ENCODE assay signal across 25 cellular contexts in genomic region chr14:71464840-71465239, GRCh38.
A peak's percentile ranks its signal among the peaks of the same experiment; 100 is the strongest.
DNase-seq lines count a peak whose midpoint lies in the region; ATAC-seq, FAIRE-seq and TF ChIP-seq lines count a peak whose summit lies in the region.
"Had no signal": no experiment of that assay in that cellular context is flagged by ENCODE, and none has a peak within 500 bp of the region (broad histone marks: within the 10 kb centered on the region; RNA-seq: fewer than 3 reads in every experiment).

No MANE protein-coding gene starts in this region.

- H3K36me3 Mint-ChIP-seq in HFFc6 (ENCODE audit: low read depth), result peaks cover 69% of the 10 kb centered on the region

- no peak overlapping the region for H3K4me2 ChIP-seq in K562 (ENCODE audit: insufficient read depth, low read length)
- H3K4me2 ChIP-seq: BLaER1 had no signal

- CTCF ChIA-PET in K562 (lab: Yijun Ruan, JAX; ENCODE audit: low intra/inter-chr PET ratio), result no interaction called here

- no peak overlapping the region for H3K4me3 Mint-ChIP-seq in HFFc6
- H3K4me3 Mint-ChIP-seq: CD14-positive monocyte; CD4-positive, alpha-beta memory T cell; CD4-positive, CD25-positive, alpha-beta regulatory T cell; CD8-positive, alpha-beta memory T cell had no signal

- H3K27me3 ChIP-seq in K562 (ENCODE audit: control insufficient read depth in 2 of 2, insufficient read depth in 2 of 2, low read length in 2 of 2) (no peaks in the 10 kb centered on the region), neutrophil (no peaks in the 10 kb centered on the region)
- H3K27me3 ChIP-seq: BE2C, BLaER1 had no signal

- H4K20me1 ChIP-seq in K562 (replicated peaks; ENCODE audit: control insufficient read depth, insufficient read depth, low read length), result no peaks in the 10 kb centered on the region
- H4K20me1 ChIP-seq: BLaER1 had no signal

- no peak for FAIRE-seq in K562 (lab: Jason Lieb, UNC)
- FAIRE-seq: A204.1, GM12878, GM12892, GM18507 had no signal

- H2AFZ ChIP-seq in K562 (ENCODE audit: low read depth, low read length), result no peak overlapping the region

- DNase-seq in HFFc6 (no peak), K562 (ENCODE audit: extremely low read depth in 1 of 4, low spot score in 3 of 4) (peak in 1 of 4 experiments; percentile 31), foreskin fibroblast (no peak)
- DNase-seq: 8988T; ACHN; BE2C; C1 segment of cervical spinal cord; CD4-positive, alpha-beta memory T cell; CD4-positive, CD25-positive, alpha-beta regulatory T cell; CD8-positive, alpha-beta memory T cell; COR-L47; DMS 273 treated with DMSO at 0.1 percent for 48 hours; DMS153; DMS53; DMS79; DND-41; GDM1 had no signal

- TF ChIP-seq RAD21 in K562 (CRISPR knock-in tag; conservative IDR thresholded peaks at IDR 0.05 in 1 of 2, IDR thresholded peaks at IDR 0.05 in 1 of 2), result no peak

- H3K79me2 ChIP-seq in K562 (ENCODE audit: control insufficient read depth, insufficient read depth, low read length), result no peaks in the 10 kb centered on the region

- H3K9me3 Mint-ChIP-seq in HFFc6, result peaks cover 17% of the 10 kb centered on the region

- H3K27me3 Mint-ChIP-seq in HFFc6 (ENCODE audit: insufficient read depth), result no peaks in the 10 kb centered on the region; the same call in 1 of the 2 replicates
- H3K27me3 Mint-ChIP-seq: CD4-positive, alpha-beta memory T cell; CD4-positive, CD25-positive, alpha-beta regulatory T cell; CD8-positive, alpha-beta memory T cell had no signal

- ATAC-seq in K562 (no peak), GM19328 (IDR thresholded peaks at IDR 0.05; ENCODE audit: unreplicated experiment) (no peak)
- ATAC-seq: GM12878 had no signal

- in situ Hi-C loops in K562 (cut with MboI), result no loop called here

- no peak overlapping the region for H3K9ac ChIP-seq in K562 (ENCODE audit: insufficient read depth in 1 of 2, low read depth in 2 of 2, low read length in 2 of 2)
- H3K9ac ChIP-seq: BLaER1 had no signal

- TF ChIP-seq EP300 in K562 (IDR thresholded peaks at IDR 0.05; ENCODE audit: low read length), result no peak

- no peak for TF ChIP-seq POLR2A in K562 (conservative IDR thresholded peaks at IDR 0.05)

- intact Hi-C loops in K562 (cut with micrococcal nuclease), result no loop called here

- BruUV-seq in K562 (replicated peaks; lab: Mats Ljungman, UMichigan), result no TSS peak

- no peaks in the 10 kb centered on the region for H3K36me3 ChIP-seq in K562 (ENCODE audit: control insufficient read depth, insufficient read depth, low read length)
- H3K36me3 ChIP-seq in neutrophil, result no peaks in the 10 kb centered on the region
- H3K36me3 ChIP-seq: BE2C had no signal

- peaks cover 0 to 14% of the 10 kb centered on the region in 2 experiments; a peak in 3 of 5 replicates for H3K4me1 ChIP-seq in K562 (replicated peaks in 1 of 2; ENCODE audit: control insufficient read depth in 2 of 2, insufficient read depth in 2 of 2, low read length in 2 of 2)
- H3K4me1 ChIP-seq in neutrophil (ENCODE audit: control insufficient read depth in 1 of 2, insufficient read depth in 1 of 2, low read depth in 1 of 2, low read length in 1 of 2), result no peaks in the 10 kb centered on the region
- H3K4me1 ChIP-seq: BLaER1 had no signal

- no peak overlapping the region for H3K4me3 ChIP-seq in K562
- H3K4me3 ChIP-seq in neutrophil (ENCODE audit: low read depth in 1 of 2, low read length in 1 of 2), result no peak overlapping the region
- H3K4me3 ChIP-seq in foreskin fibroblast (ENCODE audit: low read depth in 1 of 2, low read length in 2 of 2), result no peak overlapping the region
- H3K4me3 ChIP-seq: BLaER1, GM12878 had no signal

- 38% methylated on average over 4 of the region's 4 CpGs for WGBS in K562 (ENCODE audit: insufficient coverage, low coverage, missing lambda C conversion rate)

- TF ChIP-seq CTCF in HFFc6 (IDR thresholded peaks at IDR 0.05), result no peak
- TF ChIP-seq CTCF in K562 (IDR thresholded peaks at IDR 0.05 in 2 of 3, conservative IDR thresholded peaks at IDR 0.05 in 1 of 3; ENCODE audit: insufficient read depth in 2 of 3, low read depth in 1 of 3, low read length in 3 of 3), result no peak
- TF ChIP-seq CTCF in neutrophil (IDR thresholded peaks at IDR 0.05), result no peak
- no peak for TF ChIP-seq CTCF in foreskin fibroblast (IDR thresholded peaks at IDR 0.05; ENCODE audit: low read depth, low read length)

- POLR2A ChIA-PET in K562 (lab: Yijun Ruan, JAX), result interaction anchor here (0.7 kb wide), 1 partner anchor 52 kb away, joined by 3 read pairs; no protein-coding TSS in a partner anchor

- H3K27ac ChIP-seq in K562 (ENCODE audit: extremely low read depth, low read depth, low read length) (no peak overlapping the region), neutrophil (peak overlapping the region; percentile 18)
- H3K27ac ChIP-seq: BLaER1 had no signal

- H3K9me1 ChIP-seq in K562 (ENCODE audit: control insufficient read depth, insufficient read depth, low read length), result no peaks in the 10 kb centered on the region

- H3K9me3 ChIP-seq in K562 (replicated peaks; ENCODE audit: control insufficient read depth, insufficient read depth, low read depth, low read length), result no peaks in the 10 kb centered on the region
- H3K9me3 ChIP-seq in neutrophil, result no peaks in the 10 kb centered on the region
- H3K9me3 ChIP-seq: BE2C had no signal

- 0 out of 2 replicates have a peak overlapping the region, but pooled peaks have one; percentile 80 for H3K27ac Mint-ChIP-seq in HFFc6
- H3K27ac Mint-ChIP-seq: CD4-positive, alpha-beta memory T cell; CD4-positive, CD25-positive, alpha-beta regulatory T cell; CD8-positive, alpha-beta memory T cell had no signal

- H3K4me1 Mint-ChIP-seq in HFFc6 (ENCODE audit: low read depth), result peaks cover 59% of the 10 kb centered on the region

TF ChIP-seq in K562, 482 proteins besides CTCF, POLR2A, EP300 and RAD21 (continues in another document):
- no peak for TF ChIP-seq ZNF408 (CRISPR knock-in tag; IDR thresholded peaks at IDR 0.05; ENCODE audit: low read depth)
- no peak for TF ChIP-seq RNF2 (IDR thresholded peaks at IDR 0.05)
- TF ChIP-seq HSF4 (CRISPR knock-in tag; IDR thresholded peaks at IDR 0.05; ENCODE audit: borderline replicate concordance), result no peak
- no peak for TF ChIP-seq KAT2B (IDR thresholded peaks at IDR 0.05; ENCODE audit: low read depth, low read length)
- TF ChIP-seq, protein P1, sequence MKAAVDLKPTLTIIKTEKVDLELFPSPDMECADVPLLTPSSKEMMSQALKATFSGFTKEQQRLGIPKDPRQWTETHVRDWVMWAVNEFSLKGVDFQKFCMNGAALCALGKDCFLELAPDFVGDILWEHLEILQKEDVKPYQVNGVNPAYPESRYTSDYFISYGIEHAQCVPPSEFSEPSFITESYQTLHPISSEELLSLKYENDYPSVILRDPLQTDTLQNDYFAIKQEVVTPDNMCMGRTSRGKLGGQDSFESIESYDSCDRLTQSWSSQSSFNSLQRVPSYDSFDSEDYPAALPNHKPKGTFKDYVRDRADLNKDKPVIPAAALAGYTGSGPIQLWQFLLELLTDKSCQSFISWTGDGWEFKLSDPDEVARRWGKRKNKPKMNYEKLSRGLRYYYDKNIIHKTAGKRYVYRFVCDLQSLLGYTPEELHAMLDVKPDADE (conservative IDR thresholded peaks at IDR 0.05; ENCODE audit: control insufficient read depth, low read depth, low read length), result no peak
- TF ChIP-seq CBFA2T3 (IDR thresholded peaks at IDR 0.05), result peak; percentile 56
- no peak for TF ChIP-seq ZSCAN32 (CRISPR knock-in tag; IDR thresholded peaks at IDR 0.05)
- TF ChIP-seq, protein P2, sequence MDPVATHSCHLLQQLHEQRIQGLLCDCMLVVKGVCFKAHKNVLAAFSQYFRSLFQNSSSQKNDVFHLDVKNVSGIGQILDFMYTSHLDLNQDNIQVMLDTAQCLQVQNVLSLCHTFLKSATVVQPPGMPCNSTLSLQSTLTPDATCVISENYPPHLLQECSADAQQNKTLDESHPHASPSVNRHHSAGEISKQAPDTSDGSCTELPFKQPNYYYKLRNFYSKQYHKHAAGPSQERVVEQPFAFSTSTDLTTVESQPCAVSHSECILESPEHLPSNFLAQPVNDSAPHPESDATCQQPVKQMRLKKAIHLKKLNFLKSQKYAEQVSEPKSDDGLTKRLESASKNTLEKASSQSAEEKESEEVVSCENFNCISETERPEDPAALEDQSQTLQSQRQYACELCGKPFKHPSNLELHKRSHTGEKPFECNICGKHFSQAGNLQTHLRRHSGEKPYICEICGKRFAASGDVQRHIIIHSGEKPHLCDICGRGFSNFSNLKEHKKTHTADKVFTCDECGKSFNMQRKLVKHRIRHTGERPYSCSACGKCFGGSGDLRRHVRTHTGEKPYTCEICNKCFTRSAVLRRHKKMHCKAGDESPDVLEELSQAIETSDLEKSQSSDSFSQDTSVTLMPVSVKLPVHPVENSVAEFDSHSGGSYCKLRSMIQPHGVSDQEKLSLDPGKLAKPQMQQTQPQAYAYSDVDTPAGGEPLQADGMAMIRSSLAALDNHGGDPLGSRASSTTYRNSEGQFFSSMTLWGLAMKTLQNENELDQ (CRISPR knock-in tag; IDR thresholded peaks at IDR 0.05; ENCODE audit: borderline replicate concordance), result no peak
- TF ChIP-seq TAL1 (IDR thresholded peaks at IDR 0.05), result peak; percentile 60
- TF ChIP-seq BCOR (IDR thresholded peaks at IDR 0.05), result no peak
- TF ChIP-seq STAT6 (CRISPR knock-in tag; IDR thresholded peaks at IDR 0.05), result no peak
- no peak for TF ChIP-seq BRCA1 (IDR thresholded peaks at IDR 0.05)
- TF ChIP-seq BRCA1 (CRISPR knock-in tag; IDR thresholded peaks at IDR 0.05), result no peak
- TF ChIP-seq NCOR1 (IDR thresholded peaks at IDR 0.05), result peak; percentile 22; the same call in 1 of the 2 replicates
- peak; percentile 40 for TF ChIP-seq ARID1B (IDR thresholded peaks at IDR 0.05)
- TF ChIP-seq ZFP1 (CRISPR knock-in tag; IDR thresholded peaks at IDR 0.05), result no peak
- TF ChIP-seq ZNF121 (CRISPR knock-in tag; conservative IDR thresholded peaks at IDR 0.05), result no peak
